20 cellular contexts compared by ENCODE assay signal in the genomic region with DNA sequence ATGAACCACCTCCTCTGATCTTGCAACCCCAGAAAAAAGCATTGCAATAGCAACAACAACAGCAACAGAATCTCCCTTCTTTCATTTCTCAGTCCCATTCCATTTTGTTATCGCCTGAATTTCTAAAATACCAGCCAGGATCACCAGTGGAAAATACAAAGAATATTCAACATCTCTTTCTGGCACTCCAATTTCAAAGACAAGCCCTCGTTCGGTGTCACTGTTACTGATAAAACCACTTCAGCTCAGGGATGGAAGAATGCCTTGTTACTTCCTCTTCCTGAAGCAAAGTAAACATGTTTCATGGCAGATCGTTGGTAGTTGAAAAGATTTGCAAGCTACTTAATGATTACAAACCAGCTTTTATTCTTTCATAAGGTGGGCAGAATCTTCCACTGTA.
"Had no signal": no experiment of that assay in that cellular context is flagged by ENCODE, and none has a peak within 500 bp of the region (broad histone marks: within the 10 kb centered on the region; RNA-seq: fewer than 3 reads in every experiment).

No MANE protein-coding gene starts in this region.

- ATAC-seq: activated CD8-positive, alpha-beta memory T cell treated with anti-CD3 and anti-CD28 coated beads, Interleukin-2, amount 10 ng/mL, durations not matched to agents 7 days and 5 days; activated CD8-positive, alpha-beta T cell treated with anti-CD3 and anti-CD28 coated beads, Interleukin-2, amount 10 ng/mL, durations not matched to agents 7 days and 5 days; heart right ventricle; left lobe of liver; lower lobe of right lung; natural killer cell had no signal

- DNase-seq: activated B cell treated with CpG ODN at 0.5 μM for 24 hours; activated CD4-positive, alpha-beta T cell treated with anti-CD3 and anti-CD28 coated beads, Interleukin-2, amount 50 U/mL, for 1 hour; activated CD8-positive, alpha-beta memory T cell treated with anti-CD3 and anti-CD28 coated beads, Interleukin-2, amount 10 ng/mL, durations not matched to agents 7 days and 5 days; activated CD8-positive, alpha-beta T cell treated with anti-CD3 and anti-CD28 coated beads, Interleukin-2, amount 10 ng/mL, durations not matched to agents 7 days and 5 days; activated naive CD4-positive, alpha-beta T cell; activated T-cell treated with anti-CD3 and anti-CD28 coated beads, Interleukin-2, amount 50 U/mL, for 48 hours; anterior cingulate cortex; dermis blood vessel endothelial cell; effector CD4-positive, alpha-beta T cell; esophagus squamous epithelium; foreskin melanocyte; heart right ventricle; kidney glomerular epithelial cell; lower lobe of right lung; mesenchymal stem cell; natural killer cell; occipital lobe; spleen; stimulated activated naive CD4-positive, alpha-beta T cell treated with Interleukin-2 at 50 U/mL for 16 hours had no signal
